2 cellular contexts compared by ENCODE assay signal in genomic region chr17:76254275-76254674, GRCh38.
TF ChIP-seq lines count a peak whose summit lies in the region.

No MANE protein-coding gene starts in this region.

TF ChIP-seq in HepG2, 621 proteins besides CTCF, POLR2A, EP300 and RAD21:
- peak; percentile 75; the same call in 1 of the 2 replicates for TF ChIP-seq ZKSCAN1 (IDR thresholded peaks at IDR 0.05; ENCODE audit: low read length)
- TF ChIP-seq, protein P1, sequence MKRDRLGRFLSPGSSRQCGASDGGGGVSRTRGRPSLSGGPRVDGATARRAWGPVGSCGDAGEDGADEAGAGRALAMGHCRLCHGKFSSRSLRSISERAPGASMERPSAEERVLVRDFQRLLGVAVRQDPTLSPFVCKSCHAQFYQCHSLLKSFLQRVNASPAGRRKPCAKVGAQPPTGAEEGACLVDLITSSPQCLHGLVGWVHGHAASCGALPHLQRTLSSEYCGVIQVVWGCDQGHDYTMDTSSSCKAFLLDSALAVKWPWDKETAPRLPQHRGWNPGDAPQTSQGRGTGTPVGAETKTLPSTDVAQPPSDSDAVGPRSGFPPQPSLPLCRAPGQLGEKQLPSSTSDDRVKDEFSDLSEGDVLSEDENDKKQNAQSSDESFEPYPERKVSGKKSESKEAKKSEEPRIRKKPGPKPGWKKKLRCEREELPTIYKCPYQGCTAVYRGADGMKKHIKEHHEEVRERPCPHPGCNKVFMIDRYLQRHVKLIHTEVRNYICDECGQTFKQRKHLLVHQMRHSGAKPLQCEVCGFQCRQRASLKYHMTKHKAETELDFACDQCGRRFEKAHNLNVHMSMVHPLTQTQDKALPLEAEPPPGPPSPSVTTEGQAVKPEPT (CRISPR knock-in tag; IDR thresholded peaks at IDR 0.05; ENCODE audit: low read depth), result no peak

TF ChIP-seq in SK-N-SH, 30 proteins besides CTCF, POLR2A, EP300 and RAD21:
- TF ChIP-seq USF2 (IDR thresholded peaks at IDR 0.05; ENCODE audit: borderline replicate concordance, low read depth, low read length) (no peak), RCOR1 (IDR thresholded peaks at IDR 0.05; ENCODE audit: low read length) (no peak), RXRA (IDR thresholded peaks at IDR 0.05; ENCODE audit: borderline replicate concordance, low read depth) (no peak)
TF ChIP-seq in SK-N-SH: peak in this region for 0.
